Comparison of ENCODE assay signal across 8 cellular contexts in the genomic region with DNA sequence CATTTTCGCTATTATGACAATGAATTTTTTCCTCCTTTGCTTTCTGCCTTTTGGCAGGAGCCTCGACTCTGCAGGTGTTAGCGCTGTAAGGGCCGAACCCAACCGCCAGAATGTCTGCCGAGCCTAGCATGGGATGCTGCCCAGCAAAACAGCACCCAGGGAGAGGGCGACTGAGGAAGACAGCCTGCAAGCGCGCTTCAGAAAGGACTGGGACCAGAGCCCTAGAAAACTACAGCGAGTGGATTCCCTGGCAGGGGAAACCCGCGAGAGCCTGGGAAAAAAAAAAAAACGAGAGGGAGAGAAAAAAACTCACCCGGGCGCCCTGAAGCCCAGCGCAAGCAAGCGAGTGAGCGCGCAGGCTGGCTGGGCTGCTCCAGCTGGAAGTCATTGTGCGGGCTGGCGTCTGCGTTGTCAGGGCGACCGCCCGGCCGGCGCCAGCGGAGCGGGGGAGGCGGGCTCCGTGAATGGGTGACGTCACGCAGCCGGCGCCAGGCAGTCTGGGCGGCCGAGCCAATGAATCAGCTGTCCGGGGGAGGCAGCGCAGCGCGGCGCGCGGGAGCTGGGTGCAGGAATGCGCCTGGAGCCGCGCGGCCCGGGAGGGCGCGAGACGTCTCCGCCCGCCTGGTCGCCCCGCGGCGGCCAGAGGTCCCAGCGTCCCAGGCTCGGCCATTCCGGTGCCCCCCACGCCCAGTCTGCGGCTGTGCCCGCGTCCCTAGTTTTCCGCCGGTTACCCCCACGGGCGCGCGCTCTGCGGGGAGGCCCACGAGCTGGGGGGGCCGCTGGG.
DNase-seq lines count a peak whose midpoint lies in the region; ATAC-seq and TF ChIP-seq lines count a peak whose summit lies in the region.

No MANE protein-coding gene starts in this region.

- peak overlapping the region; percentile 99 for H3K27ac ChIP-seq in 22Rv1
- peak overlapping the region; percentile 89 for H3K27ac ChIP-seq in layer of hippocampus (ENCODE audit: low read depth, low read length)

- ATAC-seq in GM18517 (IDR thresholded peaks at IDR 0.05; ENCODE audit: unreplicated experiment) (peak; percentile 98), HG03039 (IDR thresholded peaks at IDR 0.05; ENCODE audit: unreplicated experiment) (peak; percentile 99)

- H3K36me3 Mint-ChIP-seq in dendritic cell treated with granulocyte-macrophage colony-stimulating factor and Interleukin-4, amounts not matched to agents 40 ng/mL and 50 ng/mL, for 4 days (ENCODE audit: low read depth): no peaks in the 10 kb centered on the region

- intact Hi-C loops in dendritic cell treated with granulocyte-macrophage colony-stimulating factor and Interleukin-4, amounts not matched to agents 40 ng/mL and 50 ng/mL, for 4 days (cut with micrococcal nuclease): no loop called here

- no peaks in the 10 kb centered on the region for H3K4me1 Mint-ChIP-seq in dendritic cell treated with granulocyte-macrophage colony-stimulating factor and Interleukin-4, amounts not matched to agents 40 ng/mL and 50 ng/mL, for 4 days (ENCODE audit: low read depth)

- H3K4me3 ChIP-seq in WI38 (ENCODE audit: low read depth, low read length): peak overlapping the region; percentile 69

- H3K9me3 Mint-ChIP-seq in dendritic cell treated with granulocyte-macrophage colony-stimulating factor and Interleukin-4, amounts not matched to agents 40 ng/mL and 50 ng/mL, for 4 days: no peaks in the 10 kb centered on the region

- H3K27ac Mint-ChIP-seq in dendritic cell treated with granulocyte-macrophage colony-stimulating factor and Interleukin-4, amounts not matched to agents 40 ng/mL and 50 ng/mL, for 4 days: no peak overlapping the region

- H3K27me3 Mint-ChIP-seq in dendritic cell treated with granulocyte-macrophage colony-stimulating factor and Interleukin-4, amounts not matched to agents 40 ng/mL and 50 ng/mL, for 4 days: peaks cover 34% of the 10 kb centered on the region

- peak overlapping the region; percentile 65 for H3K4me3 Mint-ChIP-seq in dendritic cell treated with granulocyte-macrophage colony-stimulating factor and Interleukin-4, amounts not matched to agents 40 ng/mL and 50 ng/mL, for 4 days

- DNase-seq in NCI-H2081 (lab: John Stamatoyannopoulos, UW): peak; percentile 94 to 95
- DNase-seq in stimulated activated CD4-positive, alpha-beta T cell treated with anti-CD3 and anti-CD28 coated beads, Interleukin-15, amount 100 ng/mL, for 24 hours: peak; percentile 86

- TF ChIP-seq CTCF in 22Rv1 (IDR thresholded peaks at IDR 0.05) (no peak), WI38 (IDR thresholded peaks at IDR 0.05; ENCODE audit: low read depth, low read length) (no peak)

- no peaks in the 10 kb centered on the region for H3K27me3 ChIP-seq in layer of hippocampus (ENCODE audit: control insufficient read depth, insufficient read depth, low read length)

Comparison
In these comparisons a context has a peak if more than half of its experiments do, and no peak if none do; other contexts are left out.
1. Peak in every context shown above with its lines: DNase-seq, ATAC-seq, H3K4me3 ChIP-seq and H3K27ac ChIP-seq.